Comparison of ENCODE assay signal across 18 cellular contexts in genomic region chr3:29606416-29606815, GRCh38.
DNase-seq lines count a peak whose midpoint lies in the region; ATAC-seq, FAIRE-seq and TF ChIP-seq lines count a peak whose summit lies in the region.
"Had no signal": no experiment of that assay in that cellular context is flagged by ENCODE, and none has a peak within 500 bp of the region (broad histone marks: within the 10 kb centered on the region; RNA-seq: fewer than 3 reads in every experiment).

No MANE protein-coding gene starts in this region.

- no peak for DNase-seq in HFFc6
- DNase-seq in astrocyte (ENCODE audit: low read depth) = no peak
- DNase-seq in fibroblast of the aortic adventitia (ENCODE audit: low read depth) = peak; percentile 32
- no peak for DNase-seq in GM12892 (ENCODE audit: insufficient read length)
- DNase-seq in NCI-H2081 (lab: John Stamatoyannopoulos, UW) = no peak
- DNase-seq in MCF 10A (ENCODE audit: unreplicated experiment) = no peak
- DNase-seq: CD8-positive, alpha-beta T cell; COR-L47; DMS153; DND-41; GDM1 had no signal

- H3K36me3 Mint-ChIP-seq in HFFc6 (ENCODE audit: low read depth) (no peaks in the 10 kb centered on the region), astrocyte (ENCODE audit: low read depth, unreplicated experiment) (no peaks in the 10 kb centered on the region), MCF 10A (ENCODE audit: insufficient read depth, unreplicated experiment) (no peaks in the 10 kb centered on the region)
- H3K36me3 Mint-ChIP-seq: CD14-positive monocyte; CD8-positive, alpha-beta T cell; IgD-negative memory B cell had no signal

- H3K27ac Mint-ChIP-seq in HFFc6 = peak overlapping the region; percentile 67
- H3K27ac Mint-ChIP-seq in astrocyte (ENCODE audit: unreplicated experiment) = peak overlapping the region; percentile 41
- H3K27ac Mint-ChIP-seq in MCF 10A (ENCODE audit: low read depth, unreplicated experiment) = no peak overlapping the region
- H3K27ac Mint-ChIP-seq: CD14-positive monocyte; CD8-positive, alpha-beta T cell; IgD-negative memory B cell had no signal

- no TSS peak for BruUV-seq in MCF 10A (replicated peaks; lab: Mats Ljungman, UMichigan)

- intact Hi-C loops in MCF 10A (cut with micrococcal nuclease) = no loop called here

- H3K4me1 Mint-ChIP-seq in HFFc6 (ENCODE audit: low read depth) (peaks cover 22% of the 10 kb centered on the region), astrocyte (ENCODE audit: low read depth, unreplicated experiment) (peaks cover 11% of the 10 kb centered on the region), MCF 10A (ENCODE audit: insufficient read depth, unreplicated experiment) (peaks cover 5% of the 10 kb centered on the region)
- H3K4me1 Mint-ChIP-seq: CD14-positive monocyte, IgD-negative memory B cell had no signal

- no peak for TF ChIP-seq POLR2A in GM12892 (IDR thresholded peaks at IDR 0.05; ENCODE audit: low read depth, low read length)

- no peaks in the 10 kb centered on the region for H4K20me1 ChIP-seq in astrocyte (ENCODE audit: insufficient read depth, low read length)

- ATAC-seq in HG03045 (IDR thresholded peaks at IDR 0.05; ENCODE audit: unreplicated experiment) = no peak
- ATAC-seq: CD8-positive, alpha-beta T cell; HCT116 had no signal

- H3K27ac ChIP-seq in astrocyte (ENCODE audit: low read depth, low read length) = no peak overlapping the region

- H3K27me3 Mint-ChIP-seq in HFFc6 (ENCODE audit: insufficient read depth) = no peaks in the 10 kb centered on the region
- H3K27me3 Mint-ChIP-seq in astrocyte (ENCODE audit: low read depth, unreplicated experiment) = no peaks in the 10 kb centered on the region
- no peaks in the 10 kb centered on the region for H3K27me3 Mint-ChIP-seq in MCF 10A (ENCODE audit: insufficient read depth, unreplicated experiment)
- H3K27me3 Mint-ChIP-seq: IgD-negative memory B cell had no signal

- no peak overlapping the region for H3K4me3 Mint-ChIP-seq in HFFc6
- H3K4me3 Mint-ChIP-seq in astrocyte (ENCODE audit: unreplicated experiment) = no peak overlapping the region
- no peak overlapping the region for H3K4me3 Mint-ChIP-seq in MCF 10A (ENCODE audit: unreplicated experiment)
- H3K4me3 Mint-ChIP-seq: CD14-positive monocyte; CD8-positive, alpha-beta T cell; IgD-negative memory B cell had no signal

- H3K9me3 Mint-ChIP-seq in HFFc6 (no peaks in the 10 kb centered on the region), astrocyte (ENCODE audit: unreplicated experiment) (no peaks in the 10 kb centered on the region), MCF 10A (ENCODE audit: unreplicated experiment) (no peaks in the 10 kb centered on the region)
- H3K9me3 Mint-ChIP-seq: CD8-positive, alpha-beta T cell had no signal

- H3K4me3 ChIP-seq in astrocyte (ENCODE audit: insufficient read depth, low read depth, low read length) (no peak overlapping the region), fibroblast of the aortic adventitia (ENCODE audit: low read depth, low read length) (no peak overlapping the region)

- no peaks in the 10 kb centered on the region for H3K27me3 ChIP-seq in astrocyte (ENCODE audit: insufficient read depth, low read length)

- H3K79me2 ChIP-seq in astrocyte (ENCODE audit: insufficient read depth, low read length) = no peaks in the 10 kb centered on the region

- CTCF ChIA-PET in MCF 10A (lab: Yijun Ruan, JAX) = no interaction called here

- no peaks in the 10 kb centered on the region for H3K9me3 ChIP-seq in astrocyte (ENCODE audit: insufficient read depth, low read depth, low read length)

- no peaks in the 10 kb centered on the region for H3K4me1 ChIP-seq in astrocyte (ENCODE audit: insufficient read depth, low read length)

- no peak overlapping the region for H3K9ac ChIP-seq in astrocyte (ENCODE audit: low read length)

- H3K4me2 ChIP-seq in astrocyte (ENCODE audit: low read length) = no peak overlapping the region

- POLR2A ChIA-PET in MCF 10A (lab: Yijun Ruan, JAX) = interaction anchor here (1.6 kb wide), 1 partner anchor 8 kb away, joined by 4 read pairs; no protein-coding TSS in a partner anchor

- FAIRE-seq in astrocyte (lab: Jason Lieb, UNC) (no peak), GM12892 (lab: Jason Lieb, UNC) (no peak)
- FAIRE-seq: A204.1, D721Med, GM19239 had no signal

- TF ChIP-seq CTCF in HFFc6 (IDR thresholded peaks at IDR 0.05) (no peak), astrocyte (IDR thresholded peaks at IDR 0.05; ENCODE audit: insufficient read depth, low read depth, low read length) (no peak), fibroblast of the aortic adventitia (IDR thresholded peaks at IDR 0.05; ENCODE audit: insufficient read depth, low read length) (no peak), MCF 10A (IDR thresholded peaks at IDR 0.05; ENCODE audit: unreplicated experiment) (no peak)

- no peak overlapping the region for H2AFZ ChIP-seq in astrocyte (ENCODE audit: low read depth, low read length)

- H3K36me3 ChIP-seq in astrocyte (ENCODE audit: insufficient read depth, low read length) = no peaks in the 10 kb centered on the region
